8 cellular contexts compared by ENCODE assay signal in the genomic region with DNA sequence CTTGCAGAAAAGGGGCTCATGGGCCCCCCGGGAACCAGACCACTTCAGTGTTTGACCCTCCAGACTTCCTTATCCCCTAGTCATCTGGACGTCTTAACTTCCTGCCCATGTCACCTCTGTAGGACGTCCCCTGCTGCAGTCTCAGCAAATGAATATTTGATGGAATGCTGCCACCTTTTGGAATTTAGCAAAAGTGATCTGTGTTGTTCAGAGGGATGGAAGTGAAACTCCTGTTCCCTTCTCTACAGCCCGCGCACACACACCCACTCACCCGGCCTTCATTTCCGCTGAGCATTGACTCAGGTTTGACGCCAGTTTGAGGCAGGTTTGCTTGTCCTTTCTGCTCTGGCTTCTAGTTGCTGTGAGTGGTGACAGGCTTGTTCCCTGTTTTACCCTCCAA.
A peak's percentile ranks its signal among the peaks of the same experiment; 100 is the strongest.
DNase-seq lines count a peak whose midpoint lies in the region; ATAC-seq and TF ChIP-seq lines count a peak whose summit lies in the region.
"Had no signal": no experiment of that assay in that cellular context is flagged by ENCODE, and none has a peak within 500 bp of the region (broad histone marks: within the 10 kb centered on the region; RNA-seq: fewer than 3 reads in every experiment).

No MANE protein-coding gene starts in this region.

- no peaks in the 10 kb centered on the region for H3K79me2 ChIP-seq in MM.1S (ENCODE audit: low read length)

- no peak for TF ChIP-seq CTCF in GM12865 (IDR thresholded peaks at IDR 0.05; ENCODE audit: insufficient read depth, low read depth, low read length, missing control alignments)
- peak; percentile 8; the same call in 1 of the 2 replicates for TF ChIP-seq CTCF in MM.1S (IDR thresholded peaks at IDR 0.05; ENCODE audit: low read length)
- peak; percentile 6 for TF ChIP-seq CTCF in astrocyte of the spinal cord (IDR thresholded peaks at IDR 0.05; ENCODE audit: low read depth, low read length)

- H3K4me3 ChIP-seq in GM12865 (ENCODE audit: low read depth, low read length): no peak overlapping the region
- no peak overlapping the region for H3K4me3 ChIP-seq in MM.1S (ENCODE audit: low read length)
- no peak overlapping the region for H3K4me3 ChIP-seq in astrocyte of the spinal cord (ENCODE audit: low read depth, low read length)
- H3K4me3 ChIP-seq in neuronal stem cell (ENCODE audit: low read length in 2 of 2): no peak overlapping the region

- H3K9me2 ChIP-seq in MM.1S (replicated peaks; ENCODE audit: insufficient read depth, low read length): no peaks in the 10 kb centered on the region

- H2BK120ac ChIP-seq in neuronal stem cell (ENCODE audit: low read depth, low read length): no peak overlapping the region

- H3K14ac ChIP-seq in neuronal stem cell (ENCODE audit: low read length): no peak overlapping the region

- no peak overlapping the region for H3K23ac ChIP-seq in neuronal stem cell (ENCODE audit: low read depth, low read length, poor library complexity)

- no peak overlapping the region for H3K27ac ChIP-seq in MM.1S (ENCODE audit: low read length)
- no peak overlapping the region for H3K27ac ChIP-seq in neuronal stem cell (replicated peaks; ENCODE audit: low read length)

- no peak overlapping the region for H2BK12ac ChIP-seq in neuronal stem cell (ENCODE audit: low read length)

- H3K9me3 ChIP-seq in MM.1S (replicated peaks; ENCODE audit: insufficient read depth, low read length) (no peaks in the 10 kb centered on the region), neuronal stem cell (replicated peaks in 1 of 2; ENCODE audit: control insufficient read depth in 2 of 2, insufficient read depth in 1 of 2, low read depth in 1 of 2, low read length in 2 of 2) (no peaks in the 10 kb centered on the region)

- H3K4me1 ChIP-seq in MM.1S (ENCODE audit: low read length) (no peaks in the 10 kb centered on the region), neuronal stem cell (ENCODE audit: control insufficient read depth in 2 of 2, insufficient read depth in 1 of 2, low read depth in 1 of 2, low read length in 2 of 2) (no peaks in the 10 kb centered on the region)

- in situ Hi-C loops in astrocyte of the spinal cord (cut with HindIII; ENCODE audit: low sequenced_read_pairs): no loop called here

- no peak overlapping the region for H2BK5ac ChIP-seq in neuronal stem cell (ENCODE audit: low read length)

- H3K18ac ChIP-seq in neuronal stem cell (ENCODE audit: low read length): no peak overlapping the region

- H3K4me2 ChIP-seq in MM.1S (ENCODE audit: low read depth, low read length) (no peak overlapping the region), neuronal stem cell (ENCODE audit: insufficient read depth, low read length, poor library complexity, severe bottlenecking) (no peak overlapping the region)

- H3F3A ChIP-seq in MM.1S (ENCODE audit: insufficient read depth, low read length): no peaks in the 10 kb centered on the region

- no peak for ATAC-seq in GM21447 (IDR thresholded peaks at IDR 0.05; ENCODE audit: unreplicated experiment)

- WGBS in neuronal stem cell (ENCODE audit: extremely low coverage in 2 of 2, insufficient read length in 2 of 2, insufficient replicate concordance in 1 of 2), 2 donors: no CpG with 5 or more reads among the region's 8 CpGs

- H2AK5ac ChIP-seq in neuronal stem cell (ENCODE audit: low read depth, low read length): no peak overlapping the region

- no peak overlapping the region for H4K91ac ChIP-seq in neuronal stem cell (ENCODE audit: low read depth, low read length, poor library complexity)

- H4K8ac ChIP-seq in neuronal stem cell (ENCODE audit: low read depth, low read length): no peak overlapping the region

- H3K27me3 ChIP-seq in MM.1S (replicated peaks; ENCODE audit: insufficient read depth, low read length): no peaks in the 10 kb centered on the region
- no peaks in the 10 kb centered on the region for H3K27me3 ChIP-seq in neuronal stem cell (ENCODE audit: control insufficient read depth in 3 of 3, insufficient read depth in 3 of 3, low read depth in 1 of 3, low read length in 3 of 3)

- H3K36me3 ChIP-seq in MM.1S (replicated peaks; ENCODE audit: insufficient read depth, low read length) (no peaks in the 10 kb centered on the region), neuronal stem cell (replicated peaks in 1 of 2; ENCODE audit: control insufficient read depth in 2 of 2, insufficient read depth in 2 of 2, low read length in 2 of 2) (no peaks in the 10 kb centered on the region)

- H3K4ac ChIP-seq in neuronal stem cell (ENCODE audit: low read length): no peak overlapping the region

- DNase-seq in GM12865 (ENCODE audit: low read depth): peak; percentile 9
- DNase-seq in MM.1S: peak; percentile 11
- DNase-seq in astrocyte of the spinal cord (ENCODE audit: low read depth, low spot score): no peak
- DNase-seq in neuronal stem cell (ENCODE audit: low spot score): peak; percentile 26
- no peak for DNase-seq in activated CD8-positive, alpha-beta memory T cell treated with anti-CD3 and anti-CD28 coated beads, Interleukin-2, amount 50 U/mL, for 48 hours
- DNase-seq in cerebellar nuclear complex (lab: John Stamatoyannopoulos, UW): no peak
- DNase-seq: NCI-H1436 had no signal

- H2AFZ ChIP-seq in MM.1S (ENCODE audit: low read length) (no peak overlapping the region), neuronal stem cell (ENCODE audit: low read length) (no peak overlapping the region)

- H3K79me1 ChIP-seq in neuronal stem cell (ENCODE audit: low read depth, low read length): no peaks in the 10 kb centered on the region

- H2BK15ac ChIP-seq in neuronal stem cell (ENCODE audit: low read length): no peak overlapping the region

- no peaks in the 10 kb centered on the region for H4K20me1 ChIP-seq in MM.1S (ENCODE audit: insufficient read depth, low read length)

- no peak overlapping the region for H3K9ac ChIP-seq in MM.1S (ENCODE audit: low read length)
- no peak overlapping the region for H3K9ac ChIP-seq in neuronal stem cell (ENCODE audit: low read depth, low read length, poor library complexity)

Comparison
In these comparisons a context has a peak if more than half of its experiments do, and no peak if none do; other contexts are left out.
1. DNase-seq: peak in GM12865 (single experiment), MM.1S (single experiment) and neuronal stem cell (single experiment); none in astrocyte of the spinal cord (single experiment), activated CD8-positive, alpha-beta memory T cell treated with anti-CD3 and anti-CD28 coated beads, Interleukin-2, amount 50 U/mL, for 48 hours (single experiment) and cerebellar nuclear complex (0 of 2).